In the genomic region with DNA sequence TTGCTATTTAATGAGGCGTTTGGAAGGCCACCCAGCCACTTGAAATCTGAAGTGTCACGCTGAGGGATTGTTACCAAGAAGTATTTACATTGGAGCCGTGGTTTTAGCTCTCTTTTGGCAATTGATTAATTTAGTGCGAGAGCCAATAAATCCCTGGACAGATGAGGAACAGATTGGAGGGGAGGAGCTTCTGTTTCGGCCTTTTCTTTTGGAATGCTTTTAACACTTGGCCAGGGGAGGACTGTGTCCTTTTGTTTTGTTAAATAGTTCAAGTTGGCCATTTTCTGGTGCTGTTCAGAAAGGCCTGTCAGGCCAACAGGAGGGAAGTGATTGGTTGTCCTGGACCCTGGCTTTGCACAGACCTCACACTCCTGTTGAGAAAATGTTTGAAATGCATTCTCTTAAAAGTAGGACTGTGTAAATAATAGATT, we compare ENCODE assay signal across 13 cellular contexts.
DNase-seq lines count a peak whose midpoint lies in the region; ATAC-seq, FAIRE-seq and TF ChIP-seq lines count a peak whose summit lies in the region.
"Had no signal": no experiment of that assay in that cellular context is flagged by ENCODE, and none has a peak within 500 bp of the region (broad histone marks: within the 10 kb centered on the region; RNA-seq: fewer than 3 reads in every experiment).

No MANE protein-coding gene starts in this region.

- H3K79me1 ChIP-seq in H1 (ENCODE audit: low read depth, low read length): no peaks in the 10 kb centered on the region

- H3K56ac ChIP-seq in H1 (replicated peaks; ENCODE audit: insufficient read length, low read depth, low read length): no peak overlapping the region

- no peak overlapping the region for H2BK5ac ChIP-seq in H1 (ENCODE audit: low read depth, low read length)

- peak in 6 of 8 donors; percentile 4 to 30 (median 11) for ATAC-seq in heart right ventricle
- no peak for ATAC-seq in HG03175 (IDR thresholded peaks at IDR 0.05; ENCODE audit: unreplicated experiment)
- ATAC-seq: activated naive CD8-positive, alpha-beta T cell treated with anti-CD3 and anti-CD28 coated beads, Interleukin-2, amount 50 U/mL, for 24 hours; left colon had no signal

- DNase-seq in heart right ventricle (no peak), cardiac septum (ENCODE audit: low spot score) (no peak), H1 (ENCODE audit: low read depth in 1 of 2, low spot score in 2 of 2) (peak in 1 of 2 experiments; percentile 13), UCSD-AML1 (lab: John Stamatoyannopoulos, UW; ENCODE audit: unreplicated experiment) (no peak)
- no peak for DNase-seq in activated effector memory CD4-positive, alpha-beta T cell treated with anti-CD3 and anti-CD28 coated beads, Interleukin-2, amount 50 U/mL, for 16 hours
- no peak for DNase-seq in activated CD4-positive, alpha-beta T cell treated with anti-CD3 and anti-CD28 coated beads, Interleukin-2, amount 50 U/mL, for 48 hours
- DNase-seq: activated CD8-positive, alpha-beta memory T cell treated with anti-CD3 and anti-CD28 coated beads, Interleukin-2, amount 50 U/mL, for 4 hours; activated naive CD8-positive, alpha-beta T cell treated with anti-CD3 and anti-CD28 coated beads, Interleukin-2, amount 50 U/mL, for 24 hours; left colon; NCI-H226; stimulated activated CD4-positive, alpha-beta T cell treated with anti-CD3 and anti-CD28 coated beads, Interleukin-12 subunit alpha, Interleukin-12 subunit beta, amount 100 ng/mL, for 4 hours had no signal

- H4K8ac ChIP-seq in H1 (ENCODE audit: extremely low read depth, insufficient read depth, low read length): no peak overlapping the region

- H4K20me1 ChIP-seq in H1 (replicated peaks in 1 of 2; ENCODE audit: control insufficient read depth in 1 of 2, insufficient read depth in 2 of 2, low read length in 2 of 2): no peaks in the 10 kb centered on the region

- no peak overlapping the region for H3K23ac ChIP-seq in H1 (ENCODE audit: insufficient read length)

- H2AK5ac ChIP-seq in H1 (ENCODE audit: low read depth, low read length): no peak overlapping the region

- H3K79me2 ChIP-seq in H1 (ENCODE audit: control insufficient read depth in 1 of 2, insufficient read depth in 2 of 2, low read length in 2 of 2): no peaks in the 10 kb centered on the region

- H3K4ac ChIP-seq in H1 (replicated peaks; ENCODE audit: insufficient read length, low read depth, low read length): no peak overlapping the region

- H3K36me3 ChIP-seq in heart right ventricle: no peaks in the 10 kb centered on the region
- no peaks in the 10 kb centered on the region for H3K36me3 ChIP-seq in H1 (ENCODE audit: control insufficient read depth in 2 of 4, insufficient read depth in 4 of 4, low read length in 3 of 4)
- no peaks in the 10 kb centered on the region for H3K36me3 ChIP-seq in mesodermal cell (ENCODE audit: control insufficient read depth, insufficient read depth, low read length)

- H3K18ac ChIP-seq in H1 (ENCODE audit: extremely low read depth, low read length): no peak overlapping the region; the same call in 1 of the 2 replicates

- H2BK120ac ChIP-seq in H1 (replicated peaks; ENCODE audit: low read depth, low read length): no peak overlapping the region

- intact Hi-C loops in heart right ventricle (cut with DNase I) (no loop called here), cardiac septum (cut with DNase I) (no loop called here)

- H3K14ac ChIP-seq in H1 (ENCODE audit: insufficient read length): no peak overlapping the region

- TF ChIP-seq POLR2A in H1 (IDR thresholded peaks at IDR 0.05; ENCODE audit: control extremely low read depth in 1 of 2, low read depth in 2 of 2, low read length in 2 of 2): no peak

- no peak overlapping the region for H2BK15ac ChIP-seq in H1 (ENCODE audit: low read length)

- H2BK20ac ChIP-seq in H1 (ENCODE audit: low read length): no peak overlapping the region

- TF ChIP-seq EP300 in H1 (IDR thresholded peaks at IDR 0.05; ENCODE audit: borderline replicate concordance in 1 of 2, low read depth in 2 of 2, low read length in 2 of 2): no peak

- H3K9ac ChIP-seq in H1 (replicated peaks in 1 of 4; ENCODE audit: extremely low read depth in 1 of 4, low read depth in 3 of 4, low read length in 3 of 4): no peak overlapping the region

- H3K9me3 ChIP-seq in heart right ventricle: no peaks in the 10 kb centered on the region
- H3K9me3 ChIP-seq in H1 (ENCODE audit: insufficient read depth in 2 of 2, low read depth in 1 of 2, low read length in 1 of 2): no peaks in the 10 kb centered on the region
- no peaks in the 10 kb centered on the region for H3K9me3 ChIP-seq in mesodermal cell (ENCODE audit: control insufficient read depth, low read length)

- H3K27ac ChIP-seq in heart right ventricle: peak overlapping the region in 2 of 10 donors; percentile 24 to 25
- H3K27ac ChIP-seq in H1 (ENCODE audit: low read depth, low read length): no peak overlapping the region
- H3K27ac ChIP-seq in mesodermal cell (ENCODE audit: low read depth, low read length, severe bottlenecking): peak overlapping the region; percentile 16

- H3K4me2 ChIP-seq in H1 (ENCODE audit: insufficient read depth in 1 of 2, low read depth in 2 of 2, low read length in 2 of 2): peak overlapping the region in 1 of 2 experiments; percentile 32; a peak in 1 of 4 replicates

- FAIRE-seq in H1 (lab: Jason Lieb, UNC): peak; percentile 86

- TF ChIP-seq RAD21 in H1 (IDR thresholded peaks at IDR 0.05 in 1 of 2, conservative IDR thresholded peaks at IDR 0.05 in 1 of 2; ENCODE audit: low read depth in 2 of 2, low read length in 2 of 2): no peak

- H3K23me2 ChIP-seq in H1 (ENCODE audit: low read depth, low read length): no peaks in the 10 kb centered on the region; the same call in 1 of the 2 replicates

- TF ChIP-seq CTCF in heart right ventricle (IDR thresholded peaks at IDR 0.05) (no peak), H1 (IDR thresholded peaks at IDR 0.05; ENCODE audit: control extremely low read depth in 1 of 3, insufficient read depth in 1 of 3, low read depth in 1 of 3, low read length in 3 of 3) (no peak)

- CTCF ChIA-PET in H1 (lab: Charles Lee; ENCODE audit: partially characterized antibody): interaction anchor here (1.6 to 3.3 kb wide), 3 partner anchors 11 to 34 kb away, joined by 4 to 11 read pairs (median 4); no protein-coding TSS in a partner anchor

- H3K4me3 ChIP-seq in heart right ventricle: no peak overlapping the region
- no peak overlapping the region for H3K4me3 ChIP-seq in H1 (ENCODE audit: extremely low read depth in 1 of 4, insufficient read depth in 2 of 4, low read depth in 3 of 4, low read length in 4 of 4)
- H3K4me3 ChIP-seq in mesodermal cell (ENCODE audit: extremely low read depth, insufficient read depth, low read length, poor library complexity, severe bottlenecking): no peak overlapping the region

- 35 to 43% methylated on average over 5 of the region's 5 CpGs for WGBS in heart right ventricle, 2 donors
- WGBS in H1 (ENCODE audit: extremely low coverage in 1 of 2, insufficient coverage in 1 of 2, insufficient read length in 1 of 2, insufficient replicate concordance in 2 of 2, low coverage in 1 of 2, low lambda C conversion rate in 2 of 2, missing lambda C conversion rate in 1 of 2), 2 experiments: 60% methylated on average over 5 of the region's 5 CpGs; no CpG with 5 or more reads in 1 of the 2 experiments
- WGBS in mesodermal cell (ENCODE audit: insufficient coverage in 2 of 2), 2 experiments: 32 to 36% methylated on average over 4 to 5 of the region's 5 CpGs

- H3K27me3 ChIP-seq in heart right ventricle (no peaks in the 10 kb centered on the region), H1 (replicated peaks in 1 of 4; ENCODE audit: control insufficient read depth in 3 of 4, extremely low read depth in 1 of 4, insufficient read depth in 3 of 4, low read length in 3 of 4) (no peaks in the 10 kb centered on the region)

- H2AFZ ChIP-seq in H1 (ENCODE audit: low read length): no peak overlapping the region

- H2BK12ac ChIP-seq in H1 (ENCODE audit: low read depth, low read length): 0 out of 2 replicates have a peak overlapping the region, but pooled peaks have one; percentile 7

- POLR2A ChIA-PET in H1 (lab: Charles Lee; ENCODE audit: partially characterized antibody): interaction anchor here (0.9 kb wide), 1 partner anchor 20 kb away, joined by 3 read pairs; no protein-coding TSS in a partner anchor

- H3K4me1 ChIP-seq in heart right ventricle: peaks cover 2 to 66% (median 17%) of the 10 kb centered on the region in 9 donors
- peaks cover 4 to 14% (median 12%) of the 10 kb centered on the region in 4 experiments; a peak in 6 of 7 replicates for H3K4me1 ChIP-seq in H1 (replicated peaks in 1 of 4; ENCODE audit: control insufficient read depth in 3 of 4, insufficient read depth in 4 of 4, low read length in 3 of 4)
- peaks cover 8% of the 10 kb centered on the region for H3K4me1 ChIP-seq in mesodermal cell (ENCODE audit: control insufficient read depth, insufficient read depth, low read length, poor library complexity, severe bottlenecking)

- no peak overlapping the region for H4K91ac ChIP-seq in H1 (replicated peaks; ENCODE audit: insufficient read length, low read length)

- H4K5ac ChIP-seq in H1 (ENCODE audit: insufficient read length, low read depth, low read length): no peak overlapping the region

TF ChIP-seq in H1, 55 proteins besides CTCF, POLR2A, EP300 and RAD21:
- TF ChIP-seq BRCA1 (IDR thresholded peaks at IDR 0.05; ENCODE audit: low read depth, low read length) (no peak), YY1 (IDR thresholded peaks at IDR 0.05; ENCODE audit: low read depth, low read length) (peak; percentile 50; the same call in 1 of the 2 replicates)
